15 cellular contexts compared by ENCODE assay signal in genomic region chr22:19176175-19176630, GRCh38. TPM values are rescaled to one million over a fixed set of nuclear protein-coding genes. Genes with fewer than 3 reads are reported as not detected.
DNase-seq lines count a peak whose midpoint lies in the region; ATAC-seq and TF ChIP-seq lines count a peak whose summit lies in the region.
"Had no signal": no experiment of that assay in that cellular context is flagged by ENCODE, and none has a peak within 500 bp of the region (broad histone marks: within the 10 kb centered on the region; RNA-seq: fewer than 3 reads in every experiment).

No MANE protein-coding gene starts in this region.

- intact Hi-C loops in left cardiac atrium (cut with DNase I) = no loop called here
- intact Hi-C loops in body of pancreas (cut with DNase I) = loop anchor here (5.0 kb wide), 1 partner anchor 49 kb away; no protein-coding TSS in a partner anchor

- no peaks in the 10 kb centered on the region for H3K9me3 Mint-ChIP-seq in endothelial cell (ENCODE audit: unreplicated experiment)
- H3K9me3 Mint-ChIP-seq in stimulated activated memory B cell treated with anti-CD40 and anti-IgM and Interleukin-4, amounts not matched to agents 10 μg/mL and 1 μg/mL and 100 μg/mL, for 72 hours = no peaks in the 10 kb centered on the region

- peaks cover 7% of the 10 kb centered on the region for H3K27me3 Mint-ChIP-seq in endothelial cell (ENCODE audit: unreplicated experiment)
- H3K27me3 Mint-ChIP-seq in stimulated activated memory B cell treated with anti-CD40 and anti-IgM and Interleukin-4, amounts not matched to agents 10 μg/mL and 1 μg/mL and 100 μg/mL, for 72 hours = no peaks in the 10 kb centered on the region

- H3K27ac ChIP-seq in cardiac muscle cell (peak overlapping the region; percentile 14), RWPE1 (peak overlapping the region; percentile 96), body of pancreas (peak overlapping the region in 1 of 4 donors; percentile 18)

- H3K4me1 ChIP-seq in cardiac muscle cell (ENCODE audit: low read depth) (peaks cover 16% of the 10 kb centered on the region), body of pancreas (peaks cover 68% of the 10 kb centered on the region)

- peaks cover 7% of the 10 kb centered on the region for H3K36me3 Mint-ChIP-seq in endothelial cell (ENCODE audit: low read depth, unreplicated experiment)
- H3K36me3 Mint-ChIP-seq in stimulated activated memory B cell treated with anti-CD40 and anti-IgM and Interleukin-4, amounts not matched to agents 10 μg/mL and 1 μg/mL and 100 μg/mL, for 72 hours = no peaks in the 10 kb centered on the region

- POLR2A ChIA-PET in RWPE1 (lab: Yijun Ruan, JAX; ENCODE audit: low non-redundant PET) = no interaction called here

- DNase-seq in cardiac muscle cell (ENCODE audit: low read depth in 1 of 2, low spot score in 1 of 2) (no peak), left cardiac atrium (no peak), RWPE1 (ENCODE audit: low spot score) (no peak), endothelial cell (ENCODE audit: low spot score) (no peak), HT-29 (ENCODE audit: low spot score) (no peak), body of pancreas (no peak)
- DNase-seq: activated CD4-positive, alpha-beta T cell treated with anti-CD3 and anti-CD28 coated beads for 1 hour; anterior cingulate cortex; C1 segment of cervical spinal cord; NCI-H2227 treated with DMSO at 0.1 percent for 48 hours; Right ventricle myocardium superior had no signal

- H3K36me3 ChIP-seq in cardiac muscle cell (no peaks in the 10 kb centered on the region), body of pancreas (replicated peaks in 1 of 2; ENCODE audit: insufficient read depth in 1 of 2, low read depth in 2 of 2) (no peaks in the 10 kb centered on the region)

- no peak overlapping the region for H3K4me3 ChIP-seq in cardiac muscle cell
- no peak overlapping the region for H3K4me3 ChIP-seq in body of pancreas

- no peak overlapping the region for H3K4me3 Mint-ChIP-seq in endothelial cell (ENCODE audit: unreplicated experiment)
- H3K4me3 Mint-ChIP-seq in stimulated activated memory B cell treated with anti-CD40 and anti-IgM and Interleukin-4, amounts not matched to agents 10 μg/mL and 1 μg/mL and 100 μg/mL, for 72 hours = peak overlapping the region; percentile 66

- peak overlapping the region; percentile 52 for H3K27ac Mint-ChIP-seq in endothelial cell (ENCODE audit: unreplicated experiment)
- H3K27ac Mint-ChIP-seq in stimulated activated memory B cell treated with anti-CD40 and anti-IgM and Interleukin-4, amounts not matched to agents 10 μg/mL and 1 μg/mL and 100 μg/mL, for 72 hours = peak overlapping the region; percentile 19

- CTCF ChIA-PET in RWPE1 (lab: Yijun Ruan, JAX) = no interaction called here

- ATAC-seq in left cardiac atrium (no peak), body of pancreas (no peak), HG02852 (IDR thresholded peaks at IDR 0.05; ENCODE audit: unreplicated experiment) (no peak)
- ATAC-seq in stimulated activated memory B cell treated with anti-CD40 and anti-IgM and Interleukin-4, amounts not matched to agents 10 μg/mL and 1 μg/mL and 100 μg/mL, for 72 hours = no peak

- no peaks in the 10 kb centered on the region for H3K27me3 ChIP-seq in cardiac muscle cell
- H3K27me3 ChIP-seq in body of pancreas = no peaks in the 10 kb centered on the region

- TF ChIP-seq POLR2A in body of pancreas (IDR thresholded peaks at IDR 0.05) = no peak

- WGBS in body of pancreas, 2 donors = 72 to 85% methylated on average over 10 to 11 of the region's 11 CpGs

- H3K9me3 ChIP-seq in cardiac muscle cell (ENCODE audit: low read depth) (no peaks in the 10 kb centered on the region), body of pancreas (no peaks in the 10 kb centered on the region)

- TF ChIP-seq CTCF in cardiac muscle cell (IDR thresholded peaks at IDR 0.05; ENCODE audit: low read depth, low read length) = no peak
- TF ChIP-seq CTCF in RWPE1 (conservative IDR thresholded peaks at IDR 0.05; ENCODE audit: low read depth) = no peak
- no peak for TF ChIP-seq CTCF in endothelial cell (IDR thresholded peaks at IDR 0.05; ENCODE audit: unreplicated experiment)
- no peak for TF ChIP-seq CTCF in body of pancreas (IDR thresholded peaks at IDR 0.05)

- H3K4me1 Mint-ChIP-seq in endothelial cell (ENCODE audit: unreplicated experiment) = peaks cover 15% of the 10 kb centered on the region
- peaks cover 66% of the 10 kb centered on the region for H3K4me1 Mint-ChIP-seq in stimulated activated memory B cell treated with anti-CD40 and anti-IgM and Interleukin-4, amounts not matched to agents 10 μg/mL and 1 μg/mL and 100 μg/mL, for 72 hours

RNA-seq across cellular contexts. Expression of gene SLC25A1, which starts 2.3 kb away (rescaled TPM):
- total RNA-seq in cardiac muscle cell (140 and 196 TPM in 2 replicates), left cardiac atrium (10 to 100 TPM; 39.0 to 48.2 TPM), endothelial cell (ENCODE audit: unreplicated experiment) (79.2 TPM), body of pancreas (10 to 100 TPM; 39.7 to 87.0 TPM)
- 192 and 238 TPM in 2 replicates for polyA plus RNA-seq in cardiac muscle cell
- 462 and 466 TPM in 2 replicates for total RNA-seq in HT-29 (2014; rRNA removed; shearing (Covaris generic))

RNA-seq across cellular contexts. Expression of gene GSC2, which starts 26.1 kb away (rescaled TPM):
- total RNA-seq in cardiac muscle cell = not detected in 2 replicates
- polyA plus RNA-seq in cardiac muscle cell = not detected in 2 replicates
- total RNA-seq in left cardiac atrium = not detected
- total RNA-seq in endothelial cell (ENCODE audit: unreplicated experiment) = not detected
- total RNA-seq in HT-29 (2014; rRNA removed; shearing (Covaris generic)) = not detected in 2 replicates
- total RNA-seq in body of pancreas = not detected
- total RNA-seq: Right ventricle myocardium superior, smooth muscle cell, urinary bladder had no signal
- polyA plus RNA-seq: smooth muscle cell, urinary bladder had no signal

RNA-seq across cellular contexts. Expression of gene ESS2, which starts 31.8 kb away (rescaled TPM):
- total RNA-seq in cardiac muscle cell = 23.5 and 26.2 TPM in 2 replicates
- 9.3 and 13.2 TPM in 2 replicates for polyA plus RNA-seq in cardiac muscle cell
- total RNA-seq in left cardiac atrium = 10 to 100 TPM in 1 of 2 donors, 1 to 10 TPM in 1; 9.8 to 10.1 TPM
- 19.1 TPM for total RNA-seq in endothelial cell (ENCODE audit: unreplicated experiment)
- 18.1 and 23.4 TPM in 2 replicates for total RNA-seq in HT-29 (2014; rRNA removed; shearing (Covaris generic))
- 1 to 10 TPM; 4.6 to 7.3 TPM for total RNA-seq in body of pancreas

RNA-seq across cellular contexts. Expression of gene TSSK2, which starts 45.1 kb away (rescaled TPM):
- total RNA-seq in cardiac muscle cell = not detected in 2 replicates
- polyA plus RNA-seq in cardiac muscle cell = not detected in 2 replicates
- total RNA-seq in left cardiac atrium = not detected
- total RNA-seq in endothelial cell (ENCODE audit: unreplicated experiment) = not detected
- not detected in 2 replicates for total RNA-seq in HT-29 (2014; rRNA removed; shearing (Covaris generic))
- total RNA-seq in body of pancreas = under 1 TPM in 1 of 2 donors, not detected in 1; 0.33 TPM
- total RNA-seq: Right ventricle myocardium superior, smooth muscle cell, urinary bladder had no signal
- polyA plus RNA-seq: smooth muscle cell had no signal

RNA-seq across cellular contexts. Expression of gene DGCR2, which starts 54.0 kb away (rescaled TPM):
- total RNA-seq in cardiac muscle cell (82.1 and 82.9 TPM in 2 replicates), left cardiac atrium (10 to 100 TPM; 30.4 to 31.4 TPM), endothelial cell (ENCODE audit: unreplicated experiment) (46.7 TPM), body of pancreas (10 to 100 TPM; 43.8 to 89.3 TPM)
- 63.9 and 65.8 TPM in 2 replicates for polyA plus RNA-seq in cardiac muscle cell
- 105 and 114 TPM in 2 replicates for total RNA-seq in HT-29 (2014; rRNA removed; shearing (Covaris generic))
